Comparison of ENCODE assay signal across 19 cellular contexts in the genomic region with DNA sequence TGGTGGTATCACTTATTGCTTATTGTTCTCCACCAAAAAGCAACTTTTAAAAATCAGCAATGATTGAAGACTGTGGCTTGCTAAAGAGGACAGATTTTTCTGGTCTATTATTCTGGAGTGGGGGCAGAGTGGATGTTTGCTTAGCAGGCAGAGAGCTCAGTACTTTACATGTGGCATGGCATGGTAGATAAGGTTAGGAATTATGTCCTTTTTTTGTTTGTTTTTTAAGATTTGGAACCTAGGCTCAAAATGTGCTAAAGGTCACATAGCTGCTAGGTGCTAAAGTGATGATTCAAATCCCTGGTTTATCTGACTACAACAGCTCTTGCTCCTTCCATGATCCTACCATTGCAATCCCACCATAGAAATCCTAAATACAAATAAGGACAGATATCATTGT.
DNase-seq lines count a peak whose midpoint lies in the region; ATAC-seq, FAIRE-seq and TF ChIP-seq lines count a peak whose summit lies in the region.
"Had no signal": no experiment of that assay in that cellular context is flagged by ENCODE, and none has a peak within 500 bp of the region (broad histone marks: within the 10 kb centered on the region; RNA-seq: fewer than 3 reads in every experiment).

No MANE protein-coding gene starts in this region.

- H3K27me3 Mint-ChIP-seq in GM23338 (ENCODE audit: insufficient read depth, low read depth, poor library complexity) (peaks cover 2% of the 10 kb centered on the region), progenitor cell of endocrine pancreas (no peaks in the 10 kb centered on the region)

- peaks cover 16% of the 10 kb centered on the region; the same call in 2 of the 3 replicates for H3K4me1 Mint-ChIP-seq in GM23338
- H3K4me1 Mint-ChIP-seq in progenitor cell of endocrine pancreas (ENCODE audit: low read depth): peaks cover 40% of the 10 kb centered on the region

- H3K79me1 ChIP-seq in mesenchymal stem cell (replicated peaks; ENCODE audit: low read length, poor library complexity, severe bottlenecking): no peaks in the 10 kb centered on the region

- no peak overlapping the region for H2BK120ac ChIP-seq in mesenchymal stem cell (ENCODE audit: low read depth, low read length)

- no peak overlapping the region for H3K18ac ChIP-seq in mesenchymal stem cell (ENCODE audit: low read depth in 1 of 2, low read length in 2 of 2)

- H2BK12ac ChIP-seq in mesenchymal stem cell (ENCODE audit: low read length in 2 of 2): no peak overlapping the region

- no peak overlapping the region for H2AK5ac ChIP-seq in mesenchymal stem cell (ENCODE audit: low read length, severe bottlenecking)

- H4K8ac ChIP-seq in mesenchymal stem cell (ENCODE audit: low read length): no peak overlapping the region

- peaks cover 16% of the 10 kb centered on the region for H3K4me1 ChIP-seq in GM23338 (ENCODE audit: insufficient read depth)
- H3K4me1 ChIP-seq in mesenchymal stem cell (ENCODE audit: control insufficient read depth, insufficient read depth, low read depth, low read length): peaks cover 1% of the 10 kb centered on the region
- H3K4me1 ChIP-seq: BLaER1 treated with 17β-estradiol and CSF1 and Interleukin-3, amounts not matched to agents 10 nM and 100 nM; HAP-1 had no signal

- no peaks in the 10 kb centered on the region for H3F3A ChIP-seq in GM23338 (replicated peaks; ENCODE audit: low read depth)

- no peak overlapping the region for H4K91ac ChIP-seq in mesenchymal stem cell (ENCODE audit: low read length)

- H3K4me3 Mint-ChIP-seq in GM23338 (no peak overlapping the region), progenitor cell of endocrine pancreas (ENCODE audit: low read depth) (peak overlapping the region; percentile 19)
- H3K4me3 Mint-ChIP-seq: CD8-positive, alpha-beta T cell had no signal

- no peak overlapping the region for H3K9ac ChIP-seq in mesenchymal stem cell (ENCODE audit: low read length)
- H3K9ac ChIP-seq: BLaER1 treated with 17β-estradiol and CSF1 and Interleukin-3, amounts not matched to agents 10 nM and 100 nM had no signal

- H3K23ac ChIP-seq in mesenchymal stem cell (ENCODE audit: low read length in 2 of 2): no peak overlapping the region

- H3K27ac ChIP-seq in GM23338 (ENCODE audit: low read depth): no peak overlapping the region
- H3K27ac ChIP-seq in VCaP: peak overlapping the region; percentile 33
- no peak overlapping the region for H3K27ac ChIP-seq in mesenchymal stem cell (ENCODE audit: low read length, poor library complexity, severe bottlenecking)
- H3K27ac ChIP-seq: BLaER1 treated with 17β-estradiol and CSF1 and Interleukin-3, amounts not matched to agents 10 nM and 100 nM; HL-60 had no signal

- H4K20me1 ChIP-seq in GM23338 (replicated peaks; ENCODE audit: insufficient read depth): no peaks in the 10 kb centered on the region
- H4K20me1 ChIP-seq: BLaER1 treated with 17β-estradiol and CSF1 and Interleukin-3, amounts not matched to agents 10 nM and 100 nM had no signal

- no peaks in the 10 kb centered on the region for H3K36me3 Mint-ChIP-seq in GM23338 (ENCODE audit: low read depth)
- peaks cover under 1% of the 10 kb centered on the region for H3K36me3 Mint-ChIP-seq in progenitor cell of endocrine pancreas (ENCODE audit: insufficient read depth)
- H3K36me3 Mint-ChIP-seq: CD8-positive, alpha-beta T cell had no signal

- H2BK15ac ChIP-seq in mesenchymal stem cell (ENCODE audit: low read depth, poor library complexity, severe bottlenecking): no peak overlapping the region

- DNase-seq in GM23338 (ENCODE audit: low spot score) (no peak), left lobe of liver (ENCODE audit: low spot score) (no peak), progenitor cell of endocrine pancreas (ENCODE audit: low spot score, unreplicated experiment) (no peak), AG20443 (ENCODE audit: low spot score) (no peak), GM19239 (ENCODE audit: insufficient read length, low spot score) (no peak), mesenchymal stem cell (no peak)
- DNase-seq: CD8-positive, alpha-beta T cell; KG1; NCI-H1694 treated with DMSO at 0.1 percent for 48 hours; NCI-H2107; NCI-H510A; NCI-H82 had no signal

- H3K27me3 ChIP-seq in GM23338 (ENCODE audit: insufficient read depth) (no peaks in the 10 kb centered on the region), mesenchymal stem cell (ENCODE audit: control insufficient read depth in 1 of 2, insufficient read depth in 1 of 2, low read length in 2 of 2) (no peaks in the 10 kb centered on the region)
- H3K27me3 ChIP-seq: BLaER1 treated with 17β-estradiol and CSF1 and Interleukin-3, amounts not matched to agents 10 nM and 100 nM had no signal

- H3K9me2 ChIP-seq in GM23338 (ENCODE audit: insufficient read depth): no peaks in the 10 kb centered on the region

- H3K4me2 ChIP-seq in GM23338 (no peak overlapping the region), mesenchymal stem cell (ENCODE audit: low read length, poor library complexity, severe bottlenecking) (no peak overlapping the region)
- H3K4me2 ChIP-seq: BLaER1 treated with 17β-estradiol and CSF1 and Interleukin-3, amounts not matched to agents 10 nM and 100 nM had no signal

- H3K36me3 ChIP-seq in GM23338 (ENCODE audit: insufficient read depth) (no peaks in the 10 kb centered on the region), mesenchymal stem cell (ENCODE audit: control insufficient read depth in 1 of 2, insufficient read depth in 2 of 2, low read depth in 1 of 2, low read length in 2 of 2) (no peaks in the 10 kb centered on the region)
- H3K36me3 ChIP-seq: BLaER1 treated with 17β-estradiol and CSF1 and Interleukin-3, amounts not matched to agents 10 nM and 100 nM; HAP-1 had no signal

- no peak overlapping the region for H2BK5ac ChIP-seq in mesenchymal stem cell (ENCODE audit: low read depth, low read length, poor library complexity, severe bottlenecking)

- H3K27ac Mint-ChIP-seq in GM23338 (no peak overlapping the region), progenitor cell of endocrine pancreas (peak overlapping the region; percentile 69)
- H3K27ac Mint-ChIP-seq: CD8-positive, alpha-beta T cell had no signal

- no peak for TF ChIP-seq CTCF in GM23338 (conservative IDR thresholded peaks at IDR 0.05; ENCODE audit: low read depth in 2 of 2)
- no peak for TF ChIP-seq CTCF in VCaP (conservative IDR thresholded peaks at IDR 0.05)
- TF ChIP-seq CTCF in progenitor cell of endocrine pancreas (IDR thresholded peaks at IDR 0.05; ENCODE audit: unreplicated experiment): no peak

- H2AFZ ChIP-seq in GM23338 (peak overlapping the region; percentile 64; the same call in 1 of the 2 replicates), mesenchymal stem cell (ENCODE audit: low read depth, low read length) (no peak overlapping the region)

- H3K79me2 ChIP-seq in GM23338 (replicated peaks; ENCODE audit: insufficient read depth): no peaks in the 10 kb centered on the region

- FAIRE-seq in GM19239 (lab: Jason Lieb, UNC): no peak
- FAIRE-seq: D721Med, G401.6, HTR-8/SVneo had no signal

- H3K14ac ChIP-seq in mesenchymal stem cell (ENCODE audit: low read length in 2 of 2): no peak overlapping the region

- H3K9me3 Mint-ChIP-seq in GM23338 (no peaks in the 10 kb centered on the region), progenitor cell of endocrine pancreas (ENCODE audit: low read depth) (peaks cover 3% of the 10 kb centered on the region)

- H3K4me3 ChIP-seq in GM23338 (no peak overlapping the region), mesenchymal stem cell (ENCODE audit: insufficient read depth in 1 of 2, low read depth in 1 of 2, low read length in 2 of 2) (no peak overlapping the region)
- H3K4me3 ChIP-seq: BLaER1 treated with 17β-estradiol and CSF1 and Interleukin-3, amounts not matched to agents 10 nM and 100 nM; HAP-1 had no signal

- no peak overlapping the region for H3K4ac ChIP-seq in mesenchymal stem cell (ENCODE audit: low read depth in 1 of 2, low read length in 2 of 2)

- H3K9me3 ChIP-seq in mesenchymal stem cell (ENCODE audit: control insufficient read depth, low read length): no peaks in the 10 kb centered on the region
- H3K9me3 ChIP-seq: HAP-1 had no signal

- no peak for ATAC-seq in GM23338
- ATAC-seq in left lobe of liver: peak; percentile 92
- ATAC-seq: CD8-positive, alpha-beta T cell had no signal

TF ChIP-seq in GM23338, 12 proteins besides CTCF, POLR2A, EP300 and RAD21 (continues in another document):
- TF ChIP-seq NANOG (IDR thresholded peaks at IDR 0.05; ENCODE audit: borderline replicate concordance) (no peak), ZNF114 (CRISPR knock-in tag; IDR thresholded peaks at IDR 0.05) (no peak), POLR2AphosphoS5 (IDR thresholded peaks at IDR 0.05; ENCODE audit: low read depth) (no peak), JUNB (IDR thresholded peaks at IDR 0.05; ENCODE audit: unreplicated experiment) (no peak), CREB1 (CRISPR knock-in tag; IDR thresholded peaks at IDR 0.05; ENCODE audit: low read depth) (no peak)
